8 cellular contexts compared by ENCODE assay signal in genomic region chr4:67087897-67088296, GRCh38.
DNase-seq lines count a peak whose midpoint lies in the region; ATAC-seq, FAIRE-seq and TF ChIP-seq lines count a peak whose summit lies in the region.

No MANE protein-coding gene starts in this region.

- no peak overlapping the region for H4K91ac ChIP-seq in trophoblast cell (ENCODE audit: low read depth, low read length)

- H3K4me3 ChIP-seq in GM12865 (ENCODE audit: low read depth, low read length): no peak overlapping the region
- H3K4me3 ChIP-seq in epithelial cell of esophagus (ENCODE audit: low read length): no peak overlapping the region
- H3K4me3 ChIP-seq in trophoblast cell (ENCODE audit: low read depth, low read length): no peak overlapping the region

- H3K4ac ChIP-seq in trophoblast cell (ENCODE audit: low read depth, low read length): no peak overlapping the region

- no peak overlapping the region for H2BK5ac ChIP-seq in trophoblast cell (ENCODE audit: low read depth, low read length, poor library complexity)

- no peaks in the 10 kb centered on the region for H3K9me3 ChIP-seq in trophoblast cell (ENCODE audit: insufficient read depth, low read depth, low read length)

- no peak overlapping the region for H2BK120ac ChIP-seq in trophoblast cell (ENCODE audit: insufficient read depth, low read length, poor library complexity)

- H3K18ac ChIP-seq in trophoblast cell (ENCODE audit: low read length): no peak overlapping the region

- H2AK5ac ChIP-seq in trophoblast cell (ENCODE audit: low read length): no peak overlapping the region

- TF ChIP-seq CTCF in GM12865 (IDR thresholded peaks at IDR 0.05; ENCODE audit: insufficient read depth, low read depth, low read length, missing control alignments): peak; percentile 66
- peak; percentile 74 for TF ChIP-seq CTCF in epithelial cell of esophagus (IDR thresholded peaks at IDR 0.05; ENCODE audit: insufficient read depth, low read depth, low read length, missing control alignments)

- H3K23ac ChIP-seq in trophoblast cell (ENCODE audit: low read length): no peak overlapping the region

- DNase-seq in GM12865 (ENCODE audit: low read depth): peak; percentile 65
- peak; percentile 78 for DNase-seq in HT-29 (ENCODE audit: low spot score)
- peak in 3 of 5 experiments; percentile 2 to 45 (median 8) for DNase-seq in T-helper 2 cell
- DNase-seq in epithelial cell of esophagus (ENCODE audit: low read depth): peak; percentile 62
- peak; percentile 26 to 73 for DNase-seq in trophoblast cell
- DNase-seq in urothelium cell line (ENCODE audit: low spot score): no peak
- DNase-seq in AG20443 (ENCODE audit: low spot score): no peak

- no peak overlapping the region for H4K8ac ChIP-seq in trophoblast cell (ENCODE audit: low read depth, low read length)

- no peak for FAIRE-seq in urothelium cell line (lab: Jason Lieb, UNC)

- H2BK12ac ChIP-seq in trophoblast cell (ENCODE audit: low read length): no peak overlapping the region

- H3K27me3 ChIP-seq in trophoblast cell (ENCODE audit: insufficient read depth, low read length): no peaks in the 10 kb centered on the region

- H3K36me3 ChIP-seq in trophoblast cell (ENCODE audit: control insufficient read depth in 1 of 2, insufficient read depth in 2 of 2, low read length in 2 of 2): no peaks in the 10 kb centered on the region

- H3K79me1 ChIP-seq in trophoblast cell (ENCODE audit: low read length): no peaks in the 10 kb centered on the region

- no peak overlapping the region for H2AFZ ChIP-seq in trophoblast cell (ENCODE audit: insufficient read depth, low read length, poor library complexity)

- H3K27ac ChIP-seq in trophoblast cell (ENCODE audit: low read depth, low read length): no peak overlapping the region

- H4K12ac ChIP-seq in trophoblast cell (ENCODE audit: low read depth, low read length): no peak overlapping the region

- ATAC-seq in GM21447 (IDR thresholded peaks at IDR 0.05; ENCODE audit: unreplicated experiment): peak; percentile 81

- no peak overlapping the region for H3K9ac ChIP-seq in trophoblast cell (ENCODE audit: low read length)

- H3K14ac ChIP-seq in trophoblast cell (ENCODE audit: low read length): no peak overlapping the region

- no peaks in the 10 kb centered on the region for H3K79me2 ChIP-seq in trophoblast cell (ENCODE audit: control insufficient read depth, insufficient read depth, low read length, poor library complexity)

- WGBS in trophoblast cell (ENCODE audit: extremely low coverage, insufficient coverage, insufficient read length): no CpG with 5 or more reads among the region's 2 CpGs

- H3K4me1 ChIP-seq in trophoblast cell (ENCODE audit: control insufficient read depth in 1 of 2, insufficient read depth in 2 of 2, low read length in 2 of 2): no peaks in the 10 kb centered on the region

- H3K4me2 ChIP-seq in trophoblast cell (ENCODE audit: low read length): no peak overlapping the region

Comparison
In these comparisons a context has a peak if more than half of its experiments do, and no peak if none do; other contexts are left out.
1. DNase-seq: peak in GM12865 (single experiment), HT-29 (single experiment), T-helper 2 cell (3 of 5), epithelial cell of esophagus (single experiment) and trophoblast cell (2 of 2); none in urothelium cell line (single experiment) and AG20443 (single experiment).